In the genomic region with DNA sequence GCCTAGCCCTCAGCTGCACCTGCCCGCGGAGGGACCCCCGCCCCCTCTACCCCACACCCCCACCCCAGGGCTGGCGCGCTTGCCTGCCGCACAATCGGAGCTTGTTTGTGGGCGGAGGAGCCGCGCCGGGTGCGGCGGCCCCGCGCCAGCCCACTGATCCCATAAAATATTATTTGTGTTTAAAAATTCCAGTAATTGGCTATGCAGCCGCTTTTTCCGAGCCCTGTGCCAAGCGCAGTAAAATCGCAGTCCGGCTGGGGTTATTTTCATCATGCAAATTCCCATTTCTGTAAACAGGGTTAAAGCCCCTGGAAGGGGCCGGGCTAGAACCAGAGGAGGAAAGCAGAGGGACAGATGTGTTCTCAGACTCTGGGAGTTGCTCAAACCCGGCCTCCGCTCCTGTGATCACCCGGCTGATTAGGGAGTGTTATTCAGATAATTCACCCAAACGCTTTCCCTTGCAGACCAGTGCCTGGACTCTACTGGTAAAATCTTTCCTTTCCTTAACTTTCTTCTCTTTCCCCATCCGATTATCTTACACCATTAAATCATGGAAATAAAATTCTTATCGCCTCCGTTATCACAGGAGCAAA, we compare ENCODE assay signal across 8 cellular contexts.
DNase-seq lines count a peak whose midpoint lies in the region; ATAC-seq and TF ChIP-seq lines count a peak whose summit lies in the region.

No MANE protein-coding gene starts in this region.

- H3K4me1 ChIP-seq in Panc1 (ENCODE audit: control insufficient read depth, insufficient read depth, low read length): peaks cover 17% of the 10 kb centered on the region
- peaks cover 10 to 17% of the 10 kb centered on the region in 2 donors for H3K4me1 ChIP-seq in gastrocnemius medialis

- CTCF ChIA-PET in Panc1 (lab: Charles Lee): no interaction called here

- TF ChIP-seq CTCF in Panc1 (IDR thresholded peaks at IDR 0.05) (no peak), gastrocnemius medialis (IDR thresholded peaks at IDR 0.05 in 4 of 5, conservative IDR thresholded peaks at IDR 0.05 in 1 of 5) (no peak)

- in situ Hi-C loops in Panc1 (cut with HindIII; ENCODE audit: low pct_unique_long_range_greater_than_20kb, low sequenced_read_pairs) (no loop called here), gastrocnemius medialis (cut with MboI; ENCODE audit: low sequenced_read_pairs in 4 of 4) (loop anchor here in 2 of 4 donors (10.0 kb wide), 1 partner anchor 166 kb away; no protein-coding TSS in a partner anchor)

- H3K27ac ChIP-seq in Panc1 (ENCODE audit: low read length): no peak overlapping the region
- peak overlapping the region in 2 of 4 donors; percentile 15 to 22 for H3K27ac ChIP-seq in gastrocnemius medialis

- ATAC-seq in Panc1: no peak
- peak; percentile 6 for ATAC-seq in left ventricle myocardium superior
- ATAC-seq in gastrocnemius medialis: no peak
- ATAC-seq in GM19023 (IDR thresholded peaks at IDR 0.05; ENCODE audit: unreplicated experiment): no peak
- ATAC-seq in GM21367 (IDR thresholded peaks at IDR 0.05; ENCODE audit: unreplicated experiment): no peak

- H3K9me3 ChIP-seq in Panc1 (ENCODE audit: control insufficient read depth, insufficient read depth, low read depth, low read length) (no peaks in the 10 kb centered on the region), gastrocnemius medialis (no peaks in the 10 kb centered on the region)

- POLR2A ChIA-PET in Panc1 (lab: Charles Lee): no interaction called here

- H3K27me3 ChIP-seq in H7 (ENCODE audit: control insufficient read depth, insufficient read depth, low read length): peaks cover 59% of the 10 kb centered on the region
- H3K27me3 ChIP-seq in Panc1 (ENCODE audit: control insufficient read depth, insufficient read depth, low read length): peaks cover 12% of the 10 kb centered on the region
- H3K27me3 ChIP-seq in gastrocnemius medialis: no peaks in the 10 kb centered on the region

- no peaks in the 10 kb centered on the region for H3K36me3 ChIP-seq in H7 (replicated peaks; ENCODE audit: control insufficient read depth, insufficient read depth, low read length)
- H3K36me3 ChIP-seq in Panc1 (ENCODE audit: control insufficient read depth, insufficient read depth, low read length): no peaks in the 10 kb centered on the region
- no peaks in the 10 kb centered on the region for H3K36me3 ChIP-seq in gastrocnemius medialis

- no peak for TF ChIP-seq POLR2A in gastrocnemius medialis (IDR thresholded peaks at IDR 0.05)

- intact Hi-C loops in Panc1 (cut with micrococcal nuclease; ENCODE audit: unreplicated experiment): loop anchor here (5.0 to 10.0 kb wide), 2 partner anchors 119 to 256 kb away; a partner anchor contains a TSS
- intact Hi-C loops in left ventricle myocardium superior (cut with micrococcal nuclease): no loop called here
- intact Hi-C loops in gastrocnemius medialis (cut with DNase I; ENCODE audit: low total_unique reads): loop anchor here (5.0 to 10.0 kb wide), 2 partner anchors 76 to 119 kb away; a partner anchor contains a TSS

- DNase-seq in H7: no peak
- DNase-seq in Panc1 (ENCODE audit: low read depth, low spot score): no peak
- no peak for DNase-seq in left ventricle myocardium superior
- DNase-seq in gastrocnemius medialis: no peak
- DNase-seq in effector CD4-positive, alpha-beta T cell: no peak
- DNase-seq in MV-4-11 (lab: John Stamatoyannopoulos, UW): no peak

- no TSS peak for BruUV-seq in Panc1 (replicated peaks; lab: Mats Ljungman, UMichigan)

- H3K4me3 ChIP-seq in H7 (ENCODE audit: insufficient read depth, low read depth, low read length) (peak overlapping the region; percentile 54), Panc1 (ENCODE audit: low read depth in 2 of 2, low read length in 2 of 2) (peak overlapping the region; percentile 38 to 47), gastrocnemius medialis (peak overlapping the region; percentile 50 to 82 (median 62))
